Comparison of ENCODE assay signal across 2 cellular contexts in genomic region chr6:151027936-151028838, GRCh38.
TF ChIP-seq lines count a peak whose summit lies in the region.

No MANE protein-coding gene starts in this region.

TF ChIP-seq in HCT116, 20 proteins besides CTCF, POLR2A, EP300 and RAD21:
- TF ChIP-seq, protein P1, sequence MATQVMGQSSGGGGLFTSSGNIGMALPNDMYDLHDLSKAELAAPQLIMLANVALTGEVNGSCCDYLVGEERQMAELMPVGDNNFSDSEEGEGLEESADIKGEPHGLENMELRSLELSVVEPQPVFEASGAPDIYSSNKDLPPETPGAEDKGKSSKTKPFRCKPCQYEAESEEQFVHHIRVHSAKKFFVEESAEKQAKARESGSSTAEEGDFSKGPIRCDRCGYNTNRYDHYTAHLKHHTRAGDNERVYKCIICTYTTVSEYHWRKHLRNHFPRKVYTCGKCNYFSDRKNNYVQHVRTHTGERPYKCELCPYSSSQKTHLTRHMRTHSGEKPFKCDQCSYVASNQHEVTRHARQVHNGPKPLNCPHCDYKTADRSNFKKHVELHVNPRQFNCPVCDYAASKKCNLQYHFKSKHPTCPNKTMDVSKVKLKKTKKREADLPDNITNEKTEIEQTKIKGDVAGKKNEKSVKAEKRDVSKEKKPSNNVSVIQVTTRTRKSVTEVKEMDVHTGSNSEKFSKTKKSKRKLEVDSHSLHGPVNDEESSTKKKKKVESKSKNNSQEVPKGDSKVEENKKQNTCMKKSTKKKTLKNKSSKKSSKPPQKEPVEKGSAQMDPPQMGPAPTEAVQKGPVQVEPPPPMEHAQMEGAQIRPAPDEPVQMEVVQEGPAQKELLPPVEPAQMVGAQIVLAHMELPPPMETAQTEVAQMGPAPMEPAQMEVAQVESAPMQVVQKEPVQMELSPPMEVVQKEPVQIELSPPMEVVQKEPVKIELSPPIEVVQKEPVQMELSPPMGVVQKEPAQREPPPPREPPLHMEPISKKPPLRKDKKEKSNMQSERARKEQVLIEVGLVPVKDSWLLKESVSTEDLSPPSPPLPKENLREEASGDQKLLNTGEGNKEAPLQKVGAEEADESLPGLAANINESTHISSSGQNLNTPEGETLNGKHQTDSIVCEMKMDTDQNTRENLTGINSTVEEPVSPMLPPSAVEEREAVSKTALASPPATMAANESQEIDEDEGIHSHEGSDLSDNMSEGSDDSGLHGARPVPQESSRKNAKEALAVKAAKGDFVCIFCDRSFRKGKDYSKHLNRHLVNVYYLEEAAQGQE (IDR thresholded peaks at IDR 0.05; ENCODE audit: low read depth) = no peak
- no peak for TF ChIP-seq SP1 (IDR thresholded peaks at IDR 0.05; ENCODE audit: low read depth)
- TF ChIP-seq ZFX (IDR thresholded peaks at IDR 0.05) = no peak
- TF ChIP-seq FOSL1 (IDR thresholded peaks at IDR 0.05; ENCODE audit: low read depth) = no peak
- no peak for TF ChIP-seq EZH2phosphoT487 (IDR thresholded peaks at IDR 0.05; ENCODE audit: borderline replicate concordance)
- TF ChIP-seq ZNF274 (IDR thresholded peaks at IDR 0.05; ENCODE audit: low read depth, low read length) = no peak
- TF ChIP-seq, protein P2, sequence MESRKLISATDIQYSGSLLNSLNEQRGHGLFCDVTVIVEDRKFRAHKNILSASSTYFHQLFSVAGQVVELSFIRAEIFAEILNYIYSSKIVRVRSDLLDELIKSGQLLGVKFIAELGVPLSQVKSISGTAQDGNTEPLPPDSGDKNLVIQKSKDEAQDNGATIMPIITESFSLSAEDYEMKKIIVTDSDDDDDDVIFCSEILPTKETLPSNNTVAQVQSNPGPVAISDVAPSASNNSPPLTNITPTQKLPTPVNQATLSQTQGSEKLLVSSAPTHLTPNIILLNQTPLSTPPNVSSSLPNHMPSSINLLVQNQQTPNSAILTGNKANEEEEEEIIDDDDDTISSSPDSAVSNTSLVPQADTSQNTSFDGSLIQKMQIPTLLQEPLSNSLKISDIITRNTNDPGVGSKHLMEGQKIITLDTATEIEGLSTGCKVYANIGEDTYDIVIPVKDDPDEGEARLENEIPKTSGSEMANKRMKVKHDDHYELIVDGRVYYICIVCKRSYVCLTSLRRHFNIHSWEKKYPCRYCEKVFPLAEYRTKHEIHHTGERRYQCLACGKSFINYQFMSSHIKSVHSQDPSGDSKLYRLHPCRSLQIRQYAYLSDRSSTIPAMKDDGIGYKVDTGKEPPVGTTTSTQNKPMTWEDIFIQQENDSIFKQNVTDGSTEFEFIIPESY (IDR thresholded peaks at IDR 0.05; ENCODE audit: extremely low read depth, insufficient replicate concordance, low read length) = no peak
- TF ChIP-seq TCF7L2 (IDR thresholded peaks at IDR 0.05; ENCODE audit: borderline replicate concordance, extremely low read depth, insufficient read depth, insufficient read length) = no peak
- no peak for TF ChIP-seq SRF (IDR thresholded peaks at IDR 0.05; ENCODE audit: low read depth)
- no peak for TF ChIP-seq CBX3 (IDR thresholded peaks at IDR 0.05; ENCODE audit: low read depth)

TF ChIP-seq in K562, 482 proteins besides CTCF, POLR2A, EP300 and RAD21 (continued from another document):
- TF ChIP-seq, protein P3, sequence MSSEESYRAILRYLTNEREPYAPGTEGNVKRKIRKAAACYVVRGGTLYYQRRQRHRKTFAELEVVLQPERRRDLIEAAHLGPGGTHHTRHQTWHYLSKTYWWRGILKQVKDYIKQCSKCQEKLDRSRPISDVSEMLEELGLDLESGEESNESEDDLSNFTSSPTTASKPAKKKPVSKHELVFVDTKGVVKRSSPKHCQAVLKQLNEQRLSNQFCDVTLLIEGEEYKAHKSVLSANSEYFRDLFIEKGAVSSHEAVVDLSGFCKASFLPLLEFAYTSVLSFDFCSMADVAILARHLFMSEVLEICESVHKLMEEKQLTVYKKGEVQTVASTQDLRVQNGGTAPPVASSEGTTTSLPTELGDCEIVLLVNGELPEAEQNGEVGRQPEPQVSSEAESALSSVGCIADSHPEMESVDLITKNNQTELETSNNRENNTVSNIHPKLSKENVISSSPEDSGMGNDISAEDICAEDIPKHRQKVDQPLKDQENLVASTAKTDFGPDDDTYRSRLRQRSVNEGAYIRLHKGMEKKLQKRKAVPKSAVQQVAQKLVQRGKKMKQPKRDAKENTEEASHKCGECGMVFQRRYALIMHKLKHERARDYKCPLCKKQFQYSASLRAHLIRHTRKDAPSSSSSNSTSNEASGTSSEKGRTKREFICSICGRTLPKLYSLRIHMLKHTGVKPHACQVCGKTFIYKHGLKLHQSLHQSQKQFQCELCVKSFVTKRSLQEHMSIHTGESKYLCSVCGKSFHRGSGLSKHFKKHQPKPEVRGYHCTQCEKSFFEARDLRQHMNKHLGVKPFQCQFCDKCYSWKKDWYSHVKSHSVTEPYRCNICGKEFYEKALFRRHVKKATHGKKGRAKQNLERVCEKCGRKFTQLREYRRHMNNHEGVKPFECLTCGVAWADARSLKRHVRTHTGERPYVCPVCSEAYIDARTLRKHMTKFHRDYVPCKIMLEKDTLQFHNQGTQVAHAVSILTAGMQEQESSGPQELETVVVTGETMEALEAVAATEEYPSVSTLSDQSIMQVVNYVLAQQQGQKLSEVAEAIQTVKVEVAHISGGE (CRISPR knock-in tag; IDR thresholded peaks at IDR 0.05) = no peak
